ENCODE assay signal across 9 cellular contexts in the genomic region with DNA sequence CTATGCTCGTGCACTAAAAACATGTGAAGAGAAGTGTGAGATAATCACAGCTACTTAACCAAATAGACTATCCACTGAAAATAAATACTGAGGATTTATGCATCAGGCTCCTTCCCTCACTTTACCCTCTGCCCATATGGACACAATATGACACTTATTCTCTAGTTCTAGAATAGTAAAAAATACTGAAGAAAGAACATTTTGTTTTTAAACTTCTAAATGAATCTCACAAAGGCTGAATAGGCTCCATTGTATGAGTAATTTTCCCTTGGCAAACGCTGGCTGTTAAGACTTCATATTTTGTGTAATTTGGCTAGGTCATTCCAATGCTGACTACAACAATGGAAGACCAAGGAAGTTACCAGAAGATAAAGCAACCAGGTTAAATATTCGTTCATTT. TPM values are rescaled to one million over a fixed set of nuclear protein-coding genes. Genes with fewer than 3 reads are reported as not detected.
DNase-seq lines count a peak whose midpoint lies in the region; ATAC-seq, FAIRE-seq and TF ChIP-seq lines count a peak whose summit lies in the region.
"Had no signal": no experiment of that assay in that cellular context is flagged by ENCODE, and none has a peak within 500 bp of the region (broad histone marks: within the 10 kb centered on the region; RNA-seq: fewer than 3 reads in every experiment).

No MANE protein-coding gene starts in this region.

- H3K9me1 ChIP-seq in keratinocyte (ENCODE audit: control insufficient read depth, extremely low read depth, insufficient read depth, low read length), result no peaks in the 10 kb centered on the region

- H3K27ac ChIP-seq in SJCRH30, result peak overlapping the region; percentile 62; the same call in 1 of the 2 replicates
- H3K27ac ChIP-seq in keratinocyte (ENCODE audit: control insufficient read depth, insufficient read depth, low read length), result peak overlapping the region; percentile 69
- peak overlapping the region; percentile 34 to 76 (median 74) for H3K27ac ChIP-seq in thyroid gland

- H3K4me2 ChIP-seq in keratinocyte (ENCODE audit: control insufficient read depth, extremely low read depth, insufficient read depth, low read depth, low read length), result peak overlapping the region; percentile 60

- peak overlapping the region; percentile 12 for H2AFZ ChIP-seq in keratinocyte (ENCODE audit: control insufficient read depth, low read length)

- H3K9ac ChIP-seq in keratinocyte (ENCODE audit: control insufficient read depth, extremely low read depth, insufficient read depth, low read length), result peak overlapping the region; percentile 20

- H3K79me2 ChIP-seq in keratinocyte (ENCODE audit: control insufficient read depth, insufficient read depth, low read length), result peaks cover 15% of the 10 kb centered on the region

- FAIRE-seq in keratinocyte (lab: Jason Lieb, UNC), result peak; percentile 56

- H3K4me1 ChIP-seq in SJCRH30, result peaks cover 30% of the 10 kb centered on the region
- peaks cover 37% of the 10 kb centered on the region for H3K4me1 ChIP-seq in keratinocyte (ENCODE audit: control insufficient read depth, extremely low read depth, insufficient read depth, low read length)
- peaks cover 24 to 51% of the 10 kb centered on the region in 2 donors for H3K4me1 ChIP-seq in thyroid gland

- H3K36me3 ChIP-seq in SJCRH30 (peaks cover 37% of the 10 kb centered on the region), keratinocyte (ENCODE audit: control insufficient read depth in 2 of 2, extremely low read depth in 1 of 2, insufficient read depth in 2 of 2, low read length in 2 of 2) (peaks cover 6 to 10% of the 10 kb centered on the region in 2 experiments), thyroid gland (peaks cover 5 to 11% of the 10 kb centered on the region in 2 donors)

- no peak for TF ChIP-seq POLR2A in thyroid gland (IDR thresholded peaks at IDR 0.05)

- H3K9me3 ChIP-seq in SJCRH30 (replicated peaks) (no peaks in the 10 kb centered on the region), keratinocyte (ENCODE audit: control insufficient read depth, low read depth, low read length) (no peaks in the 10 kb centered on the region), thyroid gland (no peaks in the 10 kb centered on the region)

- 78 to 89% methylated on average over 3 of the region's 3 CpGs for WGBS in thyroid gland, 2 donors

- ATAC-seq in GM21717 (IDR thresholded peaks at IDR 0.05; ENCODE audit: unreplicated experiment) (no peak), HG03196 (IDR thresholded peaks at IDR 0.05; ENCODE audit: unreplicated experiment) (no peak)

- DNase-seq in SJCRH30, result no peak
- peak; percentile 42 for DNase-seq in choroid plexus epithelial cell (ENCODE audit: low read depth)
- DNase-seq in keratinocyte (ENCODE audit: low read depth, low spot score), result no peak
- DNase-seq in thyroid gland, result no peak
- DNase-seq in H4 (ENCODE audit: low spot score), result no peak
- DNase-seq: activated T-cell treated with anti-CD3 and anti-CD28 coated beads, Interleukin-2, amount 50 U/mL, for 24 hours; cortex of kidney had no signal

- intact Hi-C loops in thyroid gland (cut with DNase I), result no loop called here

- TF ChIP-seq CTCF in choroid plexus epithelial cell (conservative IDR thresholded peaks at IDR 0.05; ENCODE audit: low read depth, low read length) (no peak), keratinocyte (optimal IDR thresholded peaks at IDR 0.05 in 1 of 3, IDR thresholded peaks at IDR 0.05 in 1 of 3, conservative IDR thresholded peaks at IDR 0.05 in 1 of 3; ENCODE audit: extremely low read depth in 1 of 3, insufficient read depth in 2 of 3, low read length in 3 of 3) (no peak), thyroid gland (IDR thresholded peaks at IDR 0.05) (no peak)

- dilution Hi-C loops in keratinocyte (cut with MboI; ENCODE audit: extremely low pct_ligation_motif_present, low sequenced_read_pairs), result no loop called here

- no peaks in the 10 kb centered on the region for H3K27me3 ChIP-seq in SJCRH30
- H3K27me3 ChIP-seq in keratinocyte (ENCODE audit: control insufficient read depth, extremely low read depth, insufficient read depth, low read length), result no peaks in the 10 kb centered on the region
- H3K27me3 ChIP-seq in thyroid gland, result no peaks in the 10 kb centered on the region

- no peak overlapping the region for H3K4me3 ChIP-seq in SJCRH30
- no peak overlapping the region for H3K4me3 ChIP-seq in choroid plexus epithelial cell (ENCODE audit: low read depth, low read length)
- H3K4me3 ChIP-seq in keratinocyte (ENCODE audit: control insufficient read depth in 2 of 3, extremely low read depth in 1 of 3, insufficient read depth in 2 of 3, low read depth in 1 of 3, low read length in 3 of 3), result no peak overlapping the region
- H3K4me3 ChIP-seq in thyroid gland (replicated peaks in 1 of 3), result no peak overlapping the region

- no peaks in the 10 kb centered on the region for H4K20me1 ChIP-seq in keratinocyte (ENCODE audit: control insufficient read depth, extremely low read depth, insufficient read depth, low read length)

RNA-seq across cellular contexts. Expression of gene HPS5, which starts 9.9 kb away (rescaled TPM):
- 36.9 and 40.5 TPM in 2 replicates for total RNA-seq in SJCRH30 (2014; rRNA removed; shearing (Covaris generic))
- polyA plus RNA-seq in keratinocyte, result 15.0 to 23.2 TPM (median 20.9 TPM) in 3 replicates
- 14.9 TPM for polyA plus RNA-seq in keratinocyte (2011; ENCODE audit: low read depth)
- polyA plus RNA-seq in keratinocyte (2011; cell fraction: cytosol; rRNA removed), result 15.5 and 27.0 TPM in 2 replicates
- 27.7 and 30.8 TPM in 2 replicates for polyA plus RNA-seq in keratinocyte (2011; cell fraction: nucleus; rRNA removed)
- polyA plus RNA-seq in keratinocyte (2012; ENCODE audit: low replicate concordance), result 14.9 and 17.7 TPM in 2 replicates
- 9.0 to 35.5 TPM (median 34.0 TPM) in 3 replicates for polyA minus RNA-seq in keratinocyte
- 22.1 TPM for polyA minus RNA-seq in keratinocyte (2011; cell fraction: cytosol; rRNA and poly(A)+ RNA removed)
- 23.4 and 42.0 TPM in 2 replicates for polyA minus RNA-seq in keratinocyte (2011; cell fraction: nucleus; rRNA and poly(A)+ RNA removed)
- 10 to 100 TPM; 21.0 to 26.7 (median 24.2) TPM for total RNA-seq in thyroid gland
- total RNA-seq in H4 (2014; rRNA removed; shearing (Covaris generic)), result 22.5 and 28.8 TPM in 2 replicates

RNA-seq across cellular contexts. Expression of gene GTF2H1, which starts 10.4 kb away (rescaled TPM):
- total RNA-seq in SJCRH30 (2014; rRNA removed; shearing (Covaris generic)), result 72.9 and 85.2 TPM in 2 replicates
- polyA plus RNA-seq in keratinocyte, result 30.2 to 43.1 TPM (median 42.1 TPM) in 3 replicates
- 38.6 TPM for polyA plus RNA-seq in keratinocyte (2011; ENCODE audit: low read depth)
- polyA plus RNA-seq in keratinocyte (2011; cell fraction: cytosol; rRNA removed), result 25.8 and 48.7 TPM in 2 replicates
- polyA plus RNA-seq in keratinocyte (2011; cell fraction: nucleus; rRNA removed), result 28.0 and 41.3 TPM in 2 replicates
- polyA plus RNA-seq in keratinocyte (2012; ENCODE audit: low replicate concordance), result 34.0 and 36.2 TPM in 2 replicates
- polyA minus RNA-seq in keratinocyte, result 20.5 to 52.0 TPM (median 30.8 TPM) in 3 replicates
- 32.8 TPM for polyA minus RNA-seq in keratinocyte (2011; cell fraction: cytosol; rRNA and poly(A)+ RNA removed)
- 16.0 and 32.3 TPM in 2 replicates for polyA minus RNA-seq in keratinocyte (2011; cell fraction: nucleus; rRNA and poly(A)+ RNA removed)
- total RNA-seq in thyroid gland, result 10 to 100 TPM; 61.9 to 81.4 (median 72.4) TPM
- 80.5 and 83.3 TPM in 2 replicates for total RNA-seq in H4 (2014; rRNA removed; shearing (Covaris generic))

RNA-seq across cellular contexts. Expression of gene SAA1, which starts 45.9 kb away (rescaled TPM):
- not detected in 2 replicates for total RNA-seq in SJCRH30 (2014; rRNA removed; shearing (Covaris generic))
- polyA plus RNA-seq in keratinocyte, result 25.6 to 94.6 TPM (median 27.5 TPM) in 3 replicates
- 47.7 TPM for polyA plus RNA-seq in keratinocyte (2011; ENCODE audit: low read depth)
- 39.0 and 45.2 TPM in 2 replicates for polyA plus RNA-seq in keratinocyte (2011; cell fraction: cytosol; rRNA removed)
- 31.7 and 40.2 TPM in 2 replicates for polyA plus RNA-seq in keratinocyte (2011; cell fraction: nucleus; rRNA removed)
- polyA plus RNA-seq in keratinocyte (2012; ENCODE audit: low replicate concordance), result 52.7 and 112 TPM in 2 replicates
- polyA minus RNA-seq in keratinocyte, result 5.8 to 38.9 TPM (median 9.7 TPM) in 3 replicates
- polyA minus RNA-seq in keratinocyte (2011; cell fraction: cytosol; rRNA and poly(A)+ RNA removed), result 12.1 TPM
- polyA minus RNA-seq in keratinocyte (2011; cell fraction: nucleus; rRNA and poly(A)+ RNA removed), result 11.0 and 11.4 TPM in 2 replicates
- 10 to 100 TPM in 1 of 4 donors, 1 to 10 TPM in 1, not detected in 2; 2.9 to 25.7 TPM for total RNA-seq in thyroid gland
- not detected in 2 replicates for total RNA-seq in H4 (2014; rRNA removed; shearing (Covaris generic))
